Comparison of ENCODE assay signal across 15 cellular contexts in genomic region chr4:137541866-137542648, GRCh38. TPM values are rescaled to one million over a fixed set of nuclear protein-coding genes. Genes with fewer than 3 reads are reported as not detected.
DNase-seq lines count a peak whose midpoint lies in the region; ATAC-seq and TF ChIP-seq lines count a peak whose summit lies in the region.
"Had no signal": no experiment of that assay in that cellular context is flagged by ENCODE, and none has a peak within 500 bp of the region (broad histone marks: within the 10 kb centered on the region; RNA-seq: fewer than 3 reads in every experiment).

No MANE protein-coding gene starts in this region.

- TF ChIP-seq CTCF in breast epithelium (IDR thresholded peaks at IDR 0.05) (no peak), mammary epithelial cell (conservative IDR thresholded peaks at IDR 0.05 in 1 of 2, IDR thresholded peaks at IDR 0.05 in 1 of 2; ENCODE audit: extremely low read depth in 1 of 2, insufficient read depth in 1 of 2, low read depth in 1 of 2, low read length in 2 of 2) (no peak), dorsolateral prefrontal cortex (IDR thresholded peaks at IDR 0.05 in 54 of 56, conservative IDR thresholded peaks at IDR 0.05 in 2 of 56; ENCODE audit: low read depth in 1 of 56, partially characterized antibody in 56 of 56) (no peak), transverse colon (IDR thresholded peaks at IDR 0.05) (no peak), thyroid gland (IDR thresholded peaks at IDR 0.05) (no peak)

- CTCF ChIA-PET in mammary epithelial cell (lab: Charles Lee; ENCODE audit: low non-redundant PET), result no interaction called here

- H3K36me3 ChIP-seq in breast epithelium (no peaks in the 10 kb centered on the region), mammary epithelial cell (ENCODE audit: insufficient read depth, low read length) (no peaks in the 10 kb centered on the region), muscle layer of duodenum (ENCODE audit: control insufficient read depth in 1 of 2, insufficient read depth in 2 of 2, low read length in 2 of 2) (no peaks in the 10 kb centered on the region), transverse colon (no peaks in the 10 kb centered on the region), thyroid gland (no peaks in the 10 kb centered on the region)
- H3K36me3 ChIP-seq: neutrophil had no signal

- dilution Hi-C loops in mammary epithelial cell (cut with HindIII; ENCODE audit: low sequenced_read_pairs), result no loop called here

- H4K20me1 ChIP-seq in mammary epithelial cell (ENCODE audit: insufficient read depth, low read length), result no peaks in the 10 kb centered on the region

- no peak for TF ChIP-seq EP300 in transverse colon (IDR thresholded peaks at IDR 0.05; ENCODE audit: low read depth)

- H3K4me1 ChIP-seq in breast epithelium, result no peaks in the 10 kb centered on the region
- no peaks in the 10 kb centered on the region for H3K4me1 ChIP-seq in mammary epithelial cell (ENCODE audit: insufficient read depth, low read length)
- H3K4me1 ChIP-seq in muscle layer of duodenum (ENCODE audit: control insufficient read depth in 1 of 2, insufficient read depth in 2 of 2, low read length in 2 of 2), result peaks cover 0 to 18% of the 10 kb centered on the region in 2 donors
- H3K4me1 ChIP-seq in transverse colon, result peaks cover 0 to 3% (median 0%) of the 10 kb centered on the region in 4 donors
- no peaks in the 10 kb centered on the region for H3K4me1 ChIP-seq in thyroid gland

- no peak overlapping the region for H3K9ac ChIP-seq in mammary epithelial cell (ENCODE audit: insufficient read depth, low read length)

- H3K4me2 ChIP-seq in mammary epithelial cell (ENCODE audit: insufficient read depth, low read depth, low read length), result no peak overlapping the region

- H3K9me3 ChIP-seq in breast epithelium (no peaks in the 10 kb centered on the region), mammary epithelial cell (replicated peaks; ENCODE audit: insufficient read depth, low read length) (no peaks in the 10 kb centered on the region), muscle layer of duodenum (ENCODE audit: control insufficient read depth in 1 of 2, low read length in 2 of 2) (no peaks in the 10 kb centered on the region), transverse colon (no peaks in the 10 kb centered on the region), thyroid gland (no peaks in the 10 kb centered on the region)
- H3K9me3 ChIP-seq: neutrophil had no signal

- ATAC-seq in GM19023 (IDR thresholded peaks at IDR 0.05; ENCODE audit: unreplicated experiment), result no peak
- ATAC-seq: stimulated activated effector memory CD8-positive, alpha-beta T cell treated with anti-CD3 and anti-CD28 coated beads, Interleukin-12 subunit alpha, Interleukin-12 subunit beta, amount 100 ng/mL, for 72 hours had no signal

- no peak overlapping the region for H2AFZ ChIP-seq in mammary epithelial cell (ENCODE audit: low read depth, low read length)

- intact Hi-C loops in breast epithelium (cut with DNase I; ENCODE audit: low total_unique reads), result no loop called here
- intact Hi-C loops in mammary epithelial cell (cut with micrococcal nuclease), result no loop called here
- intact Hi-C loops in dorsolateral prefrontal cortex (cut with DNase I), result no loop called here
- intact Hi-C loops in transverse colon (cut with DNase I; ENCODE audit: low total_unique reads), result no loop called here
- intact Hi-C loops in thyroid gland (cut with DNase I), result no loop called here

- in situ Hi-C loops in mammary epithelial cell (cut with MboI; ENCODE audit: low sequenced_read_pairs in 2 of 2), result no loop called here
- in situ Hi-C loops in transverse colon (cut with MboI; ENCODE audit: low pct_ligation_motif_present in 1 of 4, low pct_unique_long_range_greater_than_20kb in 1 of 4, low sequenced_read_pairs in 3 of 4), result loop anchor here in 1 of 4 donors (10.0 kb wide), 1 partner anchor 163 kb away; no protein-coding TSS in a partner anchor

- no peak for TF ChIP-seq POLR2A in breast epithelium (IDR thresholded peaks at IDR 0.05)
- no peak for TF ChIP-seq POLR2A in transverse colon (IDR thresholded peaks at IDR 0.05)
- no peak for TF ChIP-seq POLR2A in thyroid gland (IDR thresholded peaks at IDR 0.05)

- BruUV-seq in mammary epithelial cell (replicated peaks; lab: Mats Ljungman, UMichigan), result no TSS peak

- H3K4me3 ChIP-seq in breast epithelium (peak overlapping the region; percentile 25 to 56 (median 27)), mammary epithelial cell (replicated peaks in 1 of 3; ENCODE audit: insufficient read depth in 1 of 3, low read depth in 2 of 3, low read length in 3 of 3) (no peak overlapping the region), dorsolateral prefrontal cortex (peak overlapping the region in 57 of 59 donors; percentile 1 to 57 (median 37)), muscle layer of duodenum (ENCODE audit: low read depth in 1 of 2, low read length in 2 of 2) (peak overlapping the region; percentile 24 to 59), transverse colon (peak overlapping the region in 3 of 4 donors; percentile 3 to 18 (median 7)), thyroid gland (replicated peaks in 1 of 3) (no peak overlapping the region)

- H3K27ac ChIP-seq in breast epithelium (peak overlapping the region; percentile 56 to 80), mammary epithelial cell (ENCODE audit: insufficient read depth, low read depth, low read length) (no peak overlapping the region), dorsolateral prefrontal cortex (peak overlapping the region in 38 of 59 donors; percentile 5 to 70 (median 30)), muscle layer of duodenum (ENCODE audit: low read length) (peak overlapping the region; percentile 34), transverse colon (peak overlapping the region; percentile 28 to 63 (median 56)), thyroid gland (no peak overlapping the region)
- H3K27ac ChIP-seq: neutrophil had no signal

- WGBS in mammary epithelial cell (ENCODE audit: low coverage, missing lambda C conversion rate), result 47% methylated on average over 7 of the region's 7 CpGs
- WGBS in transverse colon (ENCODE audit: low coverage in 1 of 2), 2 donors, result 36 to 44% methylated on average over 7 of the region's 7 CpGs
- 61 to 63% methylated on average over 7 of the region's 7 CpGs for WGBS in thyroid gland, 2 donors

- DNase-seq in breast epithelium (ENCODE audit: low spot score in 2 of 2), result no peak
- DNase-seq in mammary epithelial cell, result no peak
- no peak for DNase-seq in dorsolateral prefrontal cortex
- no peak for DNase-seq in transverse colon
- DNase-seq in thyroid gland, result no peak
- DNase-seq in iPS-NIHi11 (ENCODE audit: low spot score), result no peak
- DNase-seq: activated CD8-positive, alpha-beta memory T cell treated with anti-CD3 and anti-CD28 coated beads, Interleukin-2, amount 50 U/mL, for 48 hours; aorta; DMS79; NCI-H2171; RPMI8226 had no signal

- H3K79me2 ChIP-seq in mammary epithelial cell (ENCODE audit: insufficient read depth, low read length), result no peaks in the 10 kb centered on the region

- H3K27me3 ChIP-seq in breast epithelium (no peaks in the 10 kb centered on the region), mammary epithelial cell (ENCODE audit: insufficient read depth, low read length) (no peaks in the 10 kb centered on the region), dorsolateral prefrontal cortex (no peaks in the 10 kb centered on the region), muscle layer of duodenum (ENCODE audit: low read depth, low read length) (no peaks in the 10 kb centered on the region), transverse colon (no peaks in the 10 kb centered on the region), thyroid gland (no peaks in the 10 kb centered on the region)
- H3K27me3 ChIP-seq: neutrophil had no signal

RNA-seq across cellular contexts. Expression of gene PCDH18, which starts 9.8 kb away (rescaled TPM):
- total RNA-seq in breast epithelium (10 to 100 TPM; 34.2 to 67.2 (median 52.1) TPM), mammary epithelial cell (1 to 10 TPM in 1 of 2 donors, under 1 TPM in 1; 0.12 to 1.2 TPM), dorsolateral prefrontal cortex (10 to 100 TPM in 2 of 120 experiments, 1 to 10 TPM in 118; 1.8 to 10.2 (median 4.4) TPM), transverse colon (10 to 100 TPM; 10.6 to 27.1 (median 20.8) TPM), thyroid gland (10 to 100 TPM; 14.0 to 34.9 (median 20.3) TPM)
- 0.01 TPM for polyA plus RNA-seq in mammary epithelial cell
- polyA minus RNA-seq in mammary epithelial cell, result not detected

Comparison
In these comparisons a context has a peak if more than half of its experiments do, and no peak if none do; other contexts are left out.
1. H3K27ac ChIP-seq: peak in breast epithelium (2 of 2), dorsolateral prefrontal cortex (38 of 59), muscle layer of duodenum (single experiment) and transverse colon (4 of 4); none in mammary epithelial cell (single experiment) and thyroid gland (0 of 3).
2. H3K4me3 ChIP-seq: peak in breast epithelium (3 of 3), dorsolateral prefrontal cortex (57 of 59), muscle layer of duodenum (2 of 2) and transverse colon (3 of 4); none in mammary epithelial cell (0 of 3) and thyroid gland (0 of 3).